Comparison of ENCODE assay signal across 19 cellular contexts in genomic region chrX:140431521-140431920, GRCh38.
A peak's percentile ranks its signal among the peaks of the same experiment; 100 is the strongest.
DNase-seq lines count a peak whose midpoint lies in the region; ATAC-seq and TF ChIP-seq lines count a peak whose summit lies in the region.
"Had no signal": no experiment of that assay in that cellular context is flagged by ENCODE, and none has a peak within 500 bp of the region (broad histone marks: within the 10 kb centered on the region; RNA-seq: fewer than 3 reads in every experiment).

No MANE protein-coding gene starts in this region.

- intact Hi-C loops in PC-3 (cut with micrococcal nuclease): no loop called here
- intact Hi-C loops in naive thymus-derived CD4-positive, alpha-beta T cell (cut with micrococcal nuclease): no loop called here

- H3K27me3 Mint-ChIP-seq in naive thymus-derived CD4-positive, alpha-beta T cell: no peaks in the 10 kb centered on the region

- no TSS peak for BruUV-seq in PC-3 (replicated peaks; lab: Mats Ljungman, UMichigan)

- H3F3A ChIP-seq in GM23248 (ENCODE audit: insufficient read depth) (no peaks in the 10 kb centered on the region), PC-3 (ENCODE audit: low read length, unreplicated experiment) (no peaks in the 10 kb centered on the region)

- peaks cover 0 to 2% (median 0%) of the 10 kb centered on the region in 11 donors for H3K9me3 Mint-ChIP-seq in naive thymus-derived CD4-positive, alpha-beta T cell

- H3K4me2 ChIP-seq in GM23248 (ENCODE audit: unreplicated experiment) (no peak overlapping the region), PC-3 (ENCODE audit: low read length) (no peak overlapping the region)

- WGBS in GM23248 (ENCODE audit: low coverage in 1 of 2, low lambda C conversion rate in 2 of 2, missing lambda C conversion rate in 2 of 2), 2 experiments: 69 to 79% methylated on average over 4 to 5 of the region's 5 CpGs

- no peak overlapping the region for H3K4me3 ChIP-seq in GM23248
- no peak overlapping the region for H3K4me3 ChIP-seq in PC-3 (ENCODE audit: low read length)
- H3K4me3 ChIP-seq in epithelial cell of esophagus (ENCODE audit: low read length): no peak overlapping the region
- H3K4me3 ChIP-seq in naive thymus-derived CD4-positive, alpha-beta T cell (ENCODE audit: low read length): no peak overlapping the region

- CTCF ChIA-PET in PC-3 (lab: Charles Lee): no interaction called here
- CTCF ChIA-PET in naive thymus-derived CD4-positive, alpha-beta T cell (lab: Charles Lee): no interaction called here

- DNase-seq in AG08395 (ENCODE audit: low spot score) (peak; percentile 5), GM23248 (peak; percentile 33), PC-3 (peak; percentile 41), epithelial cell of esophagus (ENCODE audit: low read depth) (peak; percentile 30)
- DNase-seq in naive thymus-derived CD4-positive, alpha-beta T cell: no peak
- no peak for DNase-seq in activated CD8-positive, alpha-beta memory T cell treated with anti-CD3 and anti-CD28 coated beads for 24 hours
- DNase-seq: AML-193, Caco-2, DMS53, Kasumi-1, NCI-H1417, NCI-H187 treated with DMSO at 0.1 percent for 48 hours, NCI-H748 treated with DMSO at 0.1 percent for 48 hours, OCI-M1, SW 1271 had no signal

- H3K27me3 ChIP-seq in GM23248 (replicated peaks; ENCODE audit: insufficient read depth) (no peaks in the 10 kb centered on the region), PC-3 (ENCODE audit: low read length) (no peaks in the 10 kb centered on the region)
- no peaks in the 10 kb centered on the region for H3K27me3 ChIP-seq in naive thymus-derived CD4-positive, alpha-beta T cell (ENCODE audit: control insufficient read depth in 2 of 2, insufficient read depth in 2 of 2, low read length in 2 of 2)

- H3K4me1 Mint-ChIP-seq in naive thymus-derived CD4-positive, alpha-beta T cell: no peaks in the 10 kb centered on the region
- H3K4me1 Mint-ChIP-seq: CD14-positive monocyte had no signal

- H3K4me3 Mint-ChIP-seq in naive thymus-derived CD4-positive, alpha-beta T cell: no peak overlapping the region
- H3K4me3 Mint-ChIP-seq: CD14-positive monocyte had no signal

- H3K27ac ChIP-seq in GM23248 (no peak overlapping the region), PC-3 (ENCODE audit: low read length) (no peak overlapping the region)
- no peak overlapping the region for H3K27ac ChIP-seq in naive thymus-derived CD4-positive, alpha-beta T cell (ENCODE audit: low read depth, low read length)
- H3K27ac ChIP-seq: RWPE1 had no signal

- H3K36me3 Mint-ChIP-seq in naive thymus-derived CD4-positive, alpha-beta T cell: no peaks in the 10 kb centered on the region
- H3K36me3 Mint-ChIP-seq: CD14-positive monocyte had no signal

- H3K9me3 ChIP-seq in GM23248 (ENCODE audit: low read depth) (no peaks in the 10 kb centered on the region), PC-3 (ENCODE audit: low read length) (no peaks in the 10 kb centered on the region)
- H3K9me3 ChIP-seq in naive thymus-derived CD4-positive, alpha-beta T cell (ENCODE audit: control insufficient read depth in 2 of 3, low read length in 3 of 3): no peaks in the 10 kb centered on the region
- H3K9me3 ChIP-seq: Caco-2 had no signal

- peak overlapping the region in 1 of 9 donors; percentile 12 for H3K27ac Mint-ChIP-seq in naive thymus-derived CD4-positive, alpha-beta T cell
- H3K27ac Mint-ChIP-seq: CD14-positive monocyte had no signal

- H3K36me3 ChIP-seq in GM23248 (ENCODE audit: low read depth) (no peaks in the 10 kb centered on the region), PC-3 (ENCODE audit: low read depth, low read length) (no peaks in the 10 kb centered on the region)
- no peaks in the 10 kb centered on the region for H3K36me3 ChIP-seq in naive thymus-derived CD4-positive, alpha-beta T cell (ENCODE audit: control insufficient read depth in 2 of 3, insufficient read depth in 3 of 3, low read length in 3 of 3)

- H3K4me1 ChIP-seq in GM23248 (ENCODE audit: insufficient read depth) (no peaks in the 10 kb centered on the region), PC-3 (ENCODE audit: insufficient read depth, low read length) (no peaks in the 10 kb centered on the region)
- H3K4me1 ChIP-seq in naive thymus-derived CD4-positive, alpha-beta T cell (ENCODE audit: control insufficient read depth in 2 of 2, insufficient read depth in 2 of 2, low read length in 2 of 2): no peaks in the 10 kb centered on the region
- H3K4me1 ChIP-seq: Caco-2 had no signal

- no peak for TF ChIP-seq CTCF in PC-3 (conservative IDR thresholded peaks at IDR 0.05; ENCODE audit: low read depth, low read length)
- TF ChIP-seq CTCF in epithelial cell of esophagus (IDR thresholded peaks at IDR 0.05; ENCODE audit: insufficient read depth, low read depth, low read length, missing control alignments): no peak

- no peaks in the 10 kb centered on the region for H3K79me2 ChIP-seq in GM23248 (ENCODE audit: insufficient read depth)
- no peaks in the 10 kb centered on the region for H3K79me2 ChIP-seq in PC-3 (ENCODE audit: low read length)

- H2AFZ ChIP-seq in GM23248: no peak overlapping the region
- H2AFZ ChIP-seq in PC-3 (ENCODE audit: low read length): no peak overlapping the region

- no peak for ATAC-seq in PC-3
- no peak for ATAC-seq in naive thymus-derived CD4-positive, alpha-beta T cell
- no peak for ATAC-seq in HG02763 (IDR thresholded peaks at IDR 0.05; ENCODE audit: unreplicated experiment)
- no peak for ATAC-seq in HG03139 (IDR thresholded peaks at IDR 0.05; ENCODE audit: unreplicated experiment)

- H3K9me2 ChIP-seq in GM23248 (ENCODE audit: insufficient read depth) (no peaks in the 10 kb centered on the region), PC-3 (replicated peaks; ENCODE audit: low read length) (no peaks in the 10 kb centered on the region)

- POLR2A ChIA-PET in PC-3 (lab: Charles Lee; ENCODE audit: unreplicated experiment): no interaction called here
- POLR2A ChIA-PET in naive thymus-derived CD4-positive, alpha-beta T cell (lab: Charles Lee): no interaction called here

- H4K20me1 ChIP-seq in GM23248 (ENCODE audit: insufficient read depth): no peaks in the 10 kb centered on the region
- no peaks in the 10 kb centered on the region for H4K20me1 ChIP-seq in PC-3 (ENCODE audit: low read length)

- in situ Hi-C loops in GM23248 (cut with MboI): no loop called here

- H3K9ac ChIP-seq in GM23248: no peak overlapping the region
- H3K9ac ChIP-seq in PC-3 (ENCODE audit: low read length): no peak overlapping the region

Comparison
In these comparisons a context has a peak if more than half of its experiments do, and no peak if none do; other contexts are left out.
1. DNase-seq: peak in AG08395 (single experiment), GM23248 (single experiment), PC-3 (single experiment) and epithelial cell of esophagus (single experiment); none in naive thymus-derived CD4-positive, alpha-beta T cell (0 of 9) and activated CD8-positive, alpha-beta memory T cell treated with anti-CD3 and anti-CD28 coated beads for 24 hours (single experiment).